Comparison of ENCODE assay signal across 4 cellular contexts in the genomic region with DNA sequence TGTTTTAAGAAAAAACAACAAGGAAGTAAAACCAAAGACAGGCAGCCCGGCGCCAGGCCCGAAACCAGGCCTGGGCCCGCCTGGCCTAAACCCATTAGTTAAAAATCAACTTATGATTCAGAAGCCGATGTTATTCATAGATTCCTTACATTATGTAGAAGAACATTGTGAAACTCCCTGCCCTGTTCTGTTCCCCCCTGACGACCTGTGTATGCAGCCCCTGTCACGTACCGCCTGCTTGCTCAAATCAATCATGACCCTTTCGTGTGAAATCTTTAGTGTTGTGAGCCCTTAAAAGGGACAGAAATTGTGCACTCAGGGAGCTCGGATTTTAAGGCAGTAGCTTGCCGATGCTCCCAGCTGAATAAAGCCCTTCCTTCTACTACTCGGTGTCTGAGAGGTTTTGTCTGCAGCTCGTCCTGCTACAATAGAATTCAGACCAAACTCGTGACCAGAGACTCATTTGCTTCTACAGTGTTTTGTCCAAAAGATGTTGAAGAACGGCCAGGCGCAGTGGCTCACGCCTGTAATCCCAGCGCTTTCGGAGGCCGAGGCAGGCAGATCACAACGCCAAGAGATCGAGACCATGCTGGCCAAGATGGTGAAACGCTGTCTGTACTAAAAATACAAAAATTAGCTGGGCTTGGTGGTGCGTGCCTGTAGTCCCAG. TPM values are rescaled to one million over a fixed set of nuclear protein-coding genes. Genes with fewer than 3 reads are reported as not detected.
"Had no signal": no experiment of that assay in that cellular context is flagged by ENCODE, and none has a peak within 500 bp of the region (broad histone marks: within the 10 kb centered on the region; RNA-seq: fewer than 3 reads in every experiment).

No MANE protein-coding gene starts in this region.

RNA-seq across cellular contexts. Expression of a gene that starts 2.5 kb away (rescaled TPM):
- total RNA-seq: cardiac muscle cell, smooth muscle cell had no signal

RNA-seq across cellular contexts. Expression of a gene that starts 48.8 kb away (rescaled TPM):
- total RNA-seq: fibroblast of villous mesenchyme, progenitor cell of endocrine pancreas had no signal
- polyA plus RNA-seq: cardiac muscle cell, smooth muscle cell had no signal
